1 cellular context compared by ENCODE assay signal in genomic region chr17:48646183-48647102, GRCh38.
TF ChIP-seq lines count a peak whose summit lies in the region.

No MANE protein-coding gene starts in this region.

TF ChIP-seq in GM12878, 131 proteins besides CTCF, POLR2A, EP300 and RAD21:
- peak; percentile 78 for TF ChIP-seq HDAC6 (IDR thresholded peaks at IDR 0.05; ENCODE audit: unreplicated experiment)
- no peak for TF ChIP-seq JUND (IDR thresholded peaks at IDR 0.05; ENCODE audit: low read depth, low read length)
- TF ChIP-seq IKZF2 (IDR thresholded peaks at IDR 0.05): no peak
- TF ChIP-seq DPF2 (IDR thresholded peaks at IDR 0.05): 0 out of 2 replicates have a peak, but pooled peaks have one; percentile 39
- TF ChIP-seq MAX (IDR thresholded peaks at IDR 0.05; ENCODE audit: low read depth, low read length): no peak
- TF ChIP-seq GABPA (IDR thresholded peaks at IDR 0.05; ENCODE audit: low read depth): no peak
- TF ChIP-seq SUZ12 (IDR thresholded peaks at IDR 0.05; ENCODE audit: unreplicated experiment): peak; percentile 78
- no peak for TF ChIP-seq TBL1XR1 (IDR thresholded peaks at IDR 0.05; ENCODE audit: low read depth, low read length)
- TF ChIP-seq NBN (IDR thresholded peaks at IDR 0.05): no peak
- peak; percentile 60 for TF ChIP-seq IKZF1 (conservative IDR thresholded peaks at IDR 0.05)
- TF ChIP-seq PKNOX1 (IDR thresholded peaks at IDR 0.05): peak; percentile 82
